In genomic region chr1:93609536-93609935, GRCh38 we compare ENCODE assay signal across 27 cellular contexts.
A peak's percentile ranks its signal among the peaks of the same experiment; 100 is the strongest.
DNase-seq lines count a peak whose midpoint lies in the region; ATAC-seq, FAIRE-seq and TF ChIP-seq lines count a peak whose summit lies in the region.
"Had no signal": no experiment of that assay in that cellular context is flagged by ENCODE, and none has a peak within 500 bp of the region (broad histone marks: within the 10 kb centered on the region; RNA-seq: fewer than 3 reads in every experiment).

No MANE protein-coding gene starts in this region.

- H3K9me3 ChIP-seq in left ventricle myocardium inferior (replicated peaks) (no peaks in the 10 kb centered on the region), right cardiac atrium (ENCODE audit: control insufficient read depth, low read length) (no peaks in the 10 kb centered on the region), neuronal stem cell (replicated peaks in 1 of 2; ENCODE audit: control insufficient read depth in 2 of 2, insufficient read depth in 1 of 2, low read depth in 1 of 2, low read length in 2 of 2) (peaks cover 0 to 4% of the 10 kb centered on the region in 2 donors)
- H3K9me3 ChIP-seq: prostate gland, SJCRH30, uterus had no signal

- H2BK120ac ChIP-seq in neuronal stem cell (ENCODE audit: low read depth, low read length), result no peak overlapping the region

- H3K27me3 Mint-ChIP-seq in dendritic cell treated with granulocyte-macrophage colony-stimulating factor and Interleukin-4, amounts not matched to agents 40 ng/mL and 50 ng/mL, for 4 days, result no peaks in the 10 kb centered on the region
- H3K27me3 Mint-ChIP-seq: activated CD4-positive, alpha-beta T cell treated with anti-CD3 and anti-CD28 coated beads, Interleukin-2, amount 10 ng/mL, durations not matched to agents 7 days and 5 days had no signal

- peaks cover 96% of the 10 kb centered on the region for H3K4me1 Mint-ChIP-seq in dendritic cell treated with granulocyte-macrophage colony-stimulating factor and Interleukin-4, amounts not matched to agents 40 ng/mL and 50 ng/mL, for 4 days (ENCODE audit: low read depth)

- H3K27ac Mint-ChIP-seq in dendritic cell treated with granulocyte-macrophage colony-stimulating factor and Interleukin-4, amounts not matched to agents 40 ng/mL and 50 ng/mL, for 4 days, result peak overlapping the region; percentile 90
- H3K27ac Mint-ChIP-seq: activated CD4-positive, alpha-beta T cell treated with anti-CD3 and anti-CD28 coated beads, Interleukin-2, amount 10 ng/mL, durations not matched to agents 7 days and 5 days; T-helper 1 cell treated with Interleukin-12 subunit alpha and Interleukin-12 subunit beta and Interleukin-4 antibody, amounts not matched to agents 30 μg/mL and 1 μg/mL, for 36 hours had no signal

- peaks cover 99% of the 10 kb centered on the region for H3K4me1 ChIP-seq in left ventricle myocardium inferior
- H3K4me1 ChIP-seq in right cardiac atrium (ENCODE audit: control insufficient read depth, insufficient read depth, low read length), result peaks cover 35% of the 10 kb centered on the region
- peaks cover 5 to 25% of the 10 kb centered on the region in 2 donors for H3K4me1 ChIP-seq in neuronal stem cell (ENCODE audit: control insufficient read depth in 2 of 2, insufficient read depth in 1 of 2, low read depth in 1 of 2, low read length in 2 of 2)
- H3K4me1 ChIP-seq: prostate gland had no signal

- H3K27me3 ChIP-seq in left ventricle myocardium inferior (ENCODE audit: low read depth) (no peaks in the 10 kb centered on the region), right cardiac atrium (ENCODE audit: control insufficient read depth, insufficient read depth) (no peaks in the 10 kb centered on the region), neuronal stem cell (ENCODE audit: control insufficient read depth in 3 of 3, insufficient read depth in 3 of 3, low read depth in 1 of 3, low read length in 3 of 3) (no peaks in the 10 kb centered on the region)
- H3K27me3 ChIP-seq: foreskin keratinocyte, SJCRH30, uterus had no signal

- H2BK12ac ChIP-seq in neuronal stem cell (ENCODE audit: low read length), result no peak overlapping the region

- no peak overlapping the region for H3K14ac ChIP-seq in neuronal stem cell (ENCODE audit: low read length)

- no peak overlapping the region for H3K18ac ChIP-seq in neuronal stem cell (ENCODE audit: low read length)

- peaks cover 2% of the 10 kb centered on the region for H3K79me1 ChIP-seq in neuronal stem cell (ENCODE audit: low read depth, low read length)

- DNase-seq in left ventricle myocardium inferior (no peak), right cardiac atrium (no peak), neuronal stem cell (ENCODE audit: low spot score) (no peak), GM19239 (ENCODE audit: insufficient read length, low spot score) (no peak)
- DNase-seq in activated naive CD4-positive, alpha-beta T cell treated with anti-CD3 and anti-CD28 coated beads, Interleukin-2, amount 50 U/mL, for 16 hours, result no peak
- no peak for DNase-seq in effector CD4-positive, alpha-beta T cell
- DNase-seq: activated CD4-positive, alpha-beta T cell treated with anti-CD3 and anti-CD28 coated beads, Interleukin-2, amount 10 ng/mL, durations not matched to agents 7 days and 5 days; activated CD8-positive, alpha-beta memory T cell treated with anti-CD3 and anti-CD28 coated beads, Interleukin-2, amount 50 U/mL, for 48 hours; activated effector memory CD4-positive, alpha-beta T cell treated with anti-CD3 and anti-CD28 coated beads, Interleukin-2, amount 50 U/mL, for 16 hours; EL; foreskin keratinocyte; midbrain; MM.1S; NCI-H1436 treated with DMSO at 0.1 percent for 48 hours; NCI-H2171 treated with DMSO at 0.1 percent for 48 hours; NCI-H82; SJCRH30; stimulated activated CD4-positive, alpha-beta T cell treated with anti-CD3 and anti-CD28 coated beads, Interleukin-12 subunit alpha, Interleukin-12 subunit beta, amount 100 ng/mL, for 4 hours; substantia nigra; uterus had no signal

- intact Hi-C loops in left ventricle myocardium inferior (cut with micrococcal nuclease) (no loop called here), right cardiac atrium (cut with DNase I) (no loop called here)
- intact Hi-C loops in dendritic cell treated with granulocyte-macrophage colony-stimulating factor and Interleukin-4, amounts not matched to agents 40 ng/mL and 50 ng/mL, for 4 days (cut with micrococcal nuclease), result no loop called here

- H3K27ac ChIP-seq in left ventricle myocardium inferior (replicated peaks), result peak overlapping the region; percentile 84
- H3K27ac ChIP-seq in right cardiac atrium (ENCODE audit: low read length), result no peak overlapping the region
- H3K27ac ChIP-seq in neuronal stem cell (replicated peaks; ENCODE audit: low read length), result no peak overlapping the region
- H3K27ac ChIP-seq: C4-2B, foreskin keratinocyte, HL-60, prostate gland, SJCRH30 had no signal

- peak overlapping the region; percentile 16 for H2BK5ac ChIP-seq in neuronal stem cell (ENCODE audit: low read length)

- H4K8ac ChIP-seq in neuronal stem cell (ENCODE audit: low read depth, low read length), result no peak overlapping the region

- no peak overlapping the region for H3K4me2 ChIP-seq in neuronal stem cell (ENCODE audit: insufficient read depth, low read length, poor library complexity, severe bottlenecking)

- no peak overlapping the region for H4K91ac ChIP-seq in neuronal stem cell (ENCODE audit: low read depth, low read length, poor library complexity)

- no peak for ATAC-seq in right cardiac atrium
- ATAC-seq in GM21381 (IDR thresholded peaks at IDR 0.05; ENCODE audit: unreplicated experiment), result no peak
- ATAC-seq: foreskin keratinocyte had no signal

- H2BK15ac ChIP-seq in neuronal stem cell (ENCODE audit: low read length), result no peak overlapping the region

- H3K4me3 ChIP-seq in left ventricle myocardium inferior, result no peak overlapping the region
- H3K4me3 ChIP-seq in right cardiac atrium (ENCODE audit: low read length), result no peak overlapping the region
- no peak overlapping the region for H3K4me3 ChIP-seq in neuronal stem cell (ENCODE audit: low read length in 2 of 2)
- H3K4me3 ChIP-seq: prostate gland, SJCRH30, uterus had no signal

- H2AFZ ChIP-seq in neuronal stem cell (ENCODE audit: low read length), result no peak overlapping the region

- H3K36me3 ChIP-seq in left ventricle myocardium inferior (no peaks in the 10 kb centered on the region), neuronal stem cell (replicated peaks in 1 of 2; ENCODE audit: control insufficient read depth in 2 of 2, insufficient read depth in 2 of 2, low read length in 2 of 2) (peaks cover 0 to 20% of the 10 kb centered on the region in 2 donors)
- H3K36me3 ChIP-seq: prostate gland, SJCRH30, uterus had no signal

- H3K4me3 Mint-ChIP-seq in dendritic cell treated with granulocyte-macrophage colony-stimulating factor and Interleukin-4, amounts not matched to agents 40 ng/mL and 50 ng/mL, for 4 days, result peak overlapping the region; percentile 27
- H3K4me3 Mint-ChIP-seq: activated CD4-positive, alpha-beta T cell treated with anti-CD3 and anti-CD28 coated beads, Interleukin-2, amount 10 ng/mL, durations not matched to agents 7 days and 5 days; T-helper 1 cell treated with Interleukin-12 subunit alpha and Interleukin-12 subunit beta and Interleukin-4 antibody, amounts not matched to agents 30 μg/mL and 1 μg/mL, for 36 hours had no signal

- no peak overlapping the region for H3K23ac ChIP-seq in neuronal stem cell (ENCODE audit: low read depth, low read length, poor library complexity)

- peaks cover 45% of the 10 kb centered on the region for H3K36me3 Mint-ChIP-seq in dendritic cell treated with granulocyte-macrophage colony-stimulating factor and Interleukin-4, amounts not matched to agents 40 ng/mL and 50 ng/mL, for 4 days (ENCODE audit: low read depth)

- WGBS in right cardiac atrium, result 86% methylated on average over 8 of the region's 8 CpGs
- no CpG with 5 or more reads among the region's 8 CpGs for whole genome bisulfite sequencing in neuronal stem cell (ENCODE audit: extremely low coverage in 2 of 2, insufficient read length in 2 of 2, insufficient replicate concordance in 1 of 2), 2 donors

- H3K9ac ChIP-seq in neuronal stem cell (ENCODE audit: low read depth, low read length, poor library complexity), result peak overlapping the region; percentile 2

- H3K4ac ChIP-seq in neuronal stem cell (ENCODE audit: low read length), result no peak overlapping the region

- H3K9me3 Mint-ChIP-seq in dendritic cell treated with granulocyte-macrophage colony-stimulating factor and Interleukin-4, amounts not matched to agents 40 ng/mL and 50 ng/mL, for 4 days, result no peaks in the 10 kb centered on the region
- H3K9me3 Mint-ChIP-seq: activated CD4-positive, alpha-beta T cell treated with anti-CD3 and anti-CD28 coated beads, Interleukin-2, amount 10 ng/mL, durations not matched to agents 7 days and 5 days; T-helper 1 cell treated with Interleukin-12 subunit alpha and Interleukin-12 subunit beta and Interleukin-4 antibody, amounts not matched to agents 30 μg/mL and 1 μg/mL, for 36 hours had no signal

- TF ChIP-seq CTCF in left ventricle myocardium inferior (IDR thresholded peaks at IDR 0.05; ENCODE audit: borderline replicate concordance), result no peak

- no peak for FAIRE-seq in GM19239 (lab: Jason Lieb, UNC)
- FAIRE-seq: D721Med had no signal

- H2AK5ac ChIP-seq in neuronal stem cell (ENCODE audit: low read depth, low read length), result peak overlapping the region; percentile 11
